Comparison of ENCODE assay signal across 21 cellular contexts in the genomic region with DNA sequence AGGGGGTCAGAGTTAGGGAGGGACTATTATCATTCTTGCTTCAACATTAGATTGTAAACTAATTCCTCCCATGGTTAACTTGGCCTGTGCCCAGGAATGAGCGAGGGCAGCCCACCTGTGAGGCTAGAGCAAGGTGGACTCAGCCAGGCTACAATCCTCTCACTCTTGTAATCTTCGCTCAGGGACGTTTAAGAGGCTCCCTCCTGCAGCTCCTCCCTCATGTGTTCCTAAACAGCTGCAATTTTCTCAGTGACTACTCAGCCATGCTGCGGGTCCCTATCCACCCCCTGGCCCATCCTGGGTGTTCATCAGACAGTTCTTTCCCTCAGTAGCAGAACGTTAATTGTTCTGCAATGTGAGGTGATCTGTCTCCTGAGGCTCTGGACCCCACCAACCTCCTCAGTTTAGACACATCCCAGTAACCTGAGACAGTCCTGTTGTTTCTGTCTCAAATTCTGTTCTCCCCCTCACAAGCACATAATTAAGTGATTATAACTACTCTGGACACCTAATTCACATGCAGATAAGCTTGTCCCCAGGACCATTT.
"Had no signal": no experiment of that assay in that cellular context is flagged by ENCODE, and none has a peak within 500 bp of the region (broad histone marks: within the 10 kb centered on the region; RNA-seq: fewer than 3 reads in every experiment).

No MANE protein-coding gene starts in this region.

- ATAC-seq: activated CD4-positive, CD25-positive, alpha-beta regulatory T cell treated with anti-CD3 and anti-CD28 coated beads, Interleukin-2, amount 50 U/mL, for 24 hours; activated T-cell treated with anti-CD3 and anti-CD28 coated beads, Interleukin-2, amount 50 U/mL, for 72 hours; effector memory CD8-positive, alpha-beta T cell; left lobe of liver; psoas muscle; sciatic nerve; stimulated activated naive B cell treated with anti-CD40 and anti-IgM and Interleukin-4, amounts not matched to agents 10 μg/mL and 1 μg/mL and 100 μg/mL, for 72 hours; upper lobe of right lung had no signal

- H3K4me3 ChIP-seq: breast epithelium, psoas muscle, smooth muscle cell, thoracic aorta, upper lobe of right lung had no signal

- H3K9me3 ChIP-seq: thoracic aorta had no signal

- DNase-seq: activated CD4-positive, alpha-beta T cell treated with anti-CD3 and anti-CD28 coated beads, Interleukin-2, amount 50 U/mL, for 1 hour; activated effector memory CD4-positive, alpha-beta T cell treated with anti-CD3 and anti-CD28 coated beads, Interleukin-2, amount 50 U/mL, for 16 hours; activated naive CD4-positive, alpha-beta T cell treated with anti-CD3 and anti-CD28 coated beads, Interleukin-2, amount 50 U/mL, for 16 hours; activated T-cell treated with anti-CD3 and anti-CD28 coated beads, Interleukin-2, amount 50 U/mL, for 72 hours; cerebellar nuclear complex; effector memory CD8-positive, alpha-beta T cell; foreskin fibroblast; psoas muscle; stimulated activated naive B cell treated with anti-CD40 and anti-IgM and Interleukin-4, amounts not matched to agents 10 μg/mL and 1 μg/mL and 100 μg/mL, for 72 hours; T-helper 1 cell; T-helper 9 cell; upper lobe of right lung had no signal

- H3K27ac ChIP-seq: breast epithelium, epithelial cell of prostate, psoas muscle, thoracic aorta, upper lobe of right lung had no signal

- H3K27me3 ChIP-seq: breast epithelium, upper lobe of right lung had no signal

- H3K4me3 Mint-ChIP-seq: activated T-cell treated with anti-CD3 and anti-CD28 coated beads, Interleukin-2, amount 50 U/mL, for 72 hours; dendritic cell treated with granulocyte-macrophage colony-stimulating factor and Interleukin-4, amounts not matched to agents 40 ng/mL and 50 ng/mL, for 4 days; effector memory CD8-positive, alpha-beta T cell; neural crest cell; stimulated activated naive B cell treated with anti-CD40 and anti-IgM and Interleukin-4, amounts not matched to agents 10 μg/mL and 1 μg/mL and 100 μg/mL, for 72 hours had no signal

- H3K36me3 Mint-ChIP-seq: stimulated activated naive B cell treated with anti-CD40 and anti-IgM and Interleukin-4, amounts not matched to agents 10 μg/mL and 1 μg/mL and 100 μg/mL, for 72 hours had no signal

- H3K4me1 ChIP-seq: breast epithelium, psoas muscle, upper lobe of right lung had no signal

- H3K27ac Mint-ChIP-seq: activated T-cell treated with anti-CD3 and anti-CD28 coated beads, Interleukin-2, amount 50 U/mL, for 72 hours; dendritic cell treated with granulocyte-macrophage colony-stimulating factor and Interleukin-4, amounts not matched to agents 40 ng/mL and 50 ng/mL, for 4 days; effector memory CD8-positive, alpha-beta T cell; stimulated activated naive B cell treated with anti-CD40 and anti-IgM and Interleukin-4, amounts not matched to agents 10 μg/mL and 1 μg/mL and 100 μg/mL, for 72 hours had no signal

- H3K4me2 ChIP-seq: smooth muscle cell had no signal

- H3K36me3 ChIP-seq: breast epithelium, thoracic aorta, upper lobe of right lung had no signal

- H3K4me1 Mint-ChIP-seq: neural crest cell; stimulated activated naive B cell treated with anti-CD40 and anti-IgM and Interleukin-4, amounts not matched to agents 10 μg/mL and 1 μg/mL and 100 μg/mL, for 72 hours had no signal

- H3K27me3 Mint-ChIP-seq: dendritic cell treated with granulocyte-macrophage colony-stimulating factor and Interleukin-4, amounts not matched to agents 40 ng/mL and 50 ng/mL, for 4 days; stimulated activated naive B cell treated with anti-CD40 and anti-IgM and Interleukin-4, amounts not matched to agents 10 μg/mL and 1 μg/mL and 100 μg/mL, for 72 hours had no signal

- H3K9me3 Mint-ChIP-seq: activated T-cell treated with anti-CD3 and anti-CD28 coated beads, Interleukin-2, amount 50 U/mL, for 72 hours; effector memory CD8-positive, alpha-beta T cell had no signal
